In genomic region chr4:185120631-185120946, GRCh38 we compare ENCODE assay signal across 1 cellular context.
A peak's percentile ranks its signal among the peaks of the same experiment; 100 is the strongest.
TF ChIP-seq lines count a peak whose summit lies in the region.

No MANE protein-coding gene starts in this region.

TF ChIP-seq in H1, 55 proteins besides CTCF, POLR2A, EP300 and RAD21:
- TF ChIP-seq CEBPB (IDR thresholded peaks at IDR 0.05; ENCODE audit: low read depth, low read length) = no peak
- peak; percentile 23 for TF ChIP-seq NANOG (IDR thresholded peaks at IDR 0.05; ENCODE audit: insufficient read depth, low read depth, low read length, poor library complexity, severe bottlenecking)
TF ChIP-seq in H1: peak in this region for 1.
